Comparison of ENCODE assay signal across 8 cellular contexts in the genomic region with DNA sequence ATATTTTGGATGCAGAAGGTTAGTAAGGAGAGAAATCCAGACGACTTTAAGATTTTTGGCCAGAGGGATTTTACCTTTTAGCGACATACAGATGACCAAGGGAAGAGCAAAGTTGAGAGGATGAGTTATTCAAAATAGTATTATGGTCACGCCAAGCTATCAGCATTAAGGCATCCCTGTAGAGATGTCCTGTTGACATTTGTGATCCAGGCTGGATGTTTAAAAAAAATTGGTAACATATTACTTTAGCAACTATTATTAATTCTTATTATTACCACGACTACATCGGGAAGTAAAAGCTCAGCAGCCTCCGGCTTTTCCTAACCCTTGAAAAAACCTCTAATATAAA. TPM values are rescaled to one million over a fixed set of nuclear protein-coding genes. Genes with fewer than 3 reads are reported as not detected.
DNase-seq lines count a peak whose midpoint lies in the region; ATAC-seq and TF ChIP-seq lines count a peak whose summit lies in the region.

No MANE protein-coding gene starts in this region.

- peak overlapping the region; percentile 87 to 99 (median 95) for H3K4me3 Mint-ChIP-seq in brain
- peak overlapping the region; percentile 98 for H3K4me3 Mint-ChIP-seq in natural killer cell

- peak overlapping the region; percentile 90 to 99 (median 97) for H3K27ac Mint-ChIP-seq in brain
- peak overlapping the region; percentile 89 to 95 for H3K27ac Mint-ChIP-seq in natural killer cell

- H3K27me3 Mint-ChIP-seq in brain (peaks cover 13% of the 10 kb centered on the region), natural killer cell (ENCODE audit: low read depth in 2 of 2) (peaks cover 0 to 6% of the 10 kb centered on the region in 2 donors)

- H3K4me1 Mint-ChIP-seq in brain (peaks cover 43% of the 10 kb centered on the region), natural killer cell (peaks cover 36 to 37% of the 10 kb centered on the region in 2 donors)

- no peak for TF ChIP-seq CTCF in AG09309 (IDR thresholded peaks at IDR 0.05; ENCODE audit: control insufficient read depth, insufficient read depth, low read depth, low read length, missing control alignments)
- TF ChIP-seq CTCF in brain (conservative IDR thresholded peaks at IDR 0.05), result no peak
- TF ChIP-seq CTCF in natural killer cell (IDR thresholded peaks at IDR 0.05), result no peak

- no peak for DNase-seq in AG09309 (ENCODE audit: low read depth)
- DNase-seq in natural killer cell, result no peak
- DNase-seq in OCI-M2 (lab: John Stamatoyannopoulos, UW; ENCODE audit: unreplicated experiment), result no peak
- no peak for DNase-seq in activated CD4-positive, alpha-beta T cell treated with anti-CD3 and anti-CD28 coated beads for 48 hours
- DNase-seq in stimulated activated naive CD4-positive, alpha-beta T cell (lab: John Stamatoyannopoulos, UW), result no peak

- H3K4me3 ChIP-seq in AG09309 (ENCODE audit: control insufficient read depth, low read depth, low read length), result peak overlapping the region; percentile 13

- ATAC-seq in GM19372 (IDR thresholded peaks at IDR 0.05; ENCODE audit: low read depth, unreplicated experiment) (peak; percentile 14), HG03439 (IDR thresholded peaks at IDR 0.05; ENCODE audit: unreplicated experiment) (peak; percentile 2), natural killer cell (no peak)

- no peaks in the 10 kb centered on the region for H3K9me3 Mint-ChIP-seq in brain
- no peaks in the 10 kb centered on the region for H3K9me3 Mint-ChIP-seq in natural killer cell

- intact Hi-C loops in natural killer cell (cut with micrococcal nuclease), result loop anchor here (1.0 kb wide), 1 partner anchor 30 kb away; the partner anchor contains the start of gene RPL34

- H3K36me3 Mint-ChIP-seq in brain (peaks cover 19% of the 10 kb centered on the region), natural killer cell (no peaks in the 10 kb centered on the region)

RNA-seq across cellular contexts. Expression of gene OSTC, which starts 0.6 kb away (rescaled TPM):
- 21.8 TPM for polyA plus RNA-seq in brain (ENCODE audit: insufficient read depth, low read depth, low replicate concordance)
- total RNA-seq in natural killer cell, result 10 to 100 TPM; 31.2 to 36.5 (median 32.2) TPM

RNA-seq across cellular contexts. Expression of gene RPL34, which starts 29.5 kb away (rescaled TPM):
- 1,197 TPM for polyA plus RNA-seq in brain (ENCODE audit: insufficient read depth, low read depth, low replicate concordance)
- 1,000 to 10,000 TPM; 1,002 to 1,285 (median 1,229) TPM for total RNA-seq in natural killer cell

Comparison
In these comparisons a context has a peak if more than half of its experiments do, and no peak if none do; other contexts are left out.
1. ATAC-seq: peak in GM19372 (single experiment) and HG03439 (single experiment); none in natural killer cell (0 of 3).